23 cellular contexts compared by ENCODE assay signal in the genomic region with DNA sequence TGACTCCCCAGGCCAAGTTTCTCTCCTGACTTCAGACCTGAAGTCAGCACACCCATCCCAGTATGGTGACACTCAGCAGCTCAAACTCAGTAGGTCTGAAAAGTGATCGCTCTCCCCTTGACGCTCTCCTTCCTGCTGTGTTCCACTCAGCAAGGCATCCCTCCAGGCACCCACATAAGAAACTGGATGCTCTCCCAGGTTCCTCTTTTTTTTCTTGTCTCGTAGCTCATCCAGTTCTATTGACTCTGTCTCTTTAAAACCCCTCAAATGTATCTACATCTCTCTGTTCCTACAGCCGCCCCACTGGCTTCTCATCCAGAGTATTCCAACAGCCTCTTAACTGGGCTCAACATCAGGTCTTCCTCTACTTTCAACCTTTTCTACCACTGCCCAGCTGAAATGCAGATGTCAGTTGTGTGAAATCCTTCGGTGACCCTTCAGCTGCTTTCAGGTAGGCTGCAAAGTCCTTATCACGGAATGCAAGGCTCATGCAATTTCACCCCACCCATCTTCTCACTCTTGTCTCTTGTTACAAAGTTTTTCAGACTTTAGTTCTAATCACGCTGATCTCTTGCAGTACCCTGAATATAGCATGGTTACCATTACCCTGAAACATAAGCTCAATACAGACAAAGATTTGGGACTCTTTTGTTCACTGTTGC.
"Had no signal": no experiment of that assay in that cellular context is flagged by ENCODE, and none has a peak within 500 bp of the region (broad histone marks: within the 10 kb centered on the region; RNA-seq: fewer than 3 reads in every experiment).

No MANE protein-coding gene starts in this region.

- H3K9me3 ChIP-seq: heart right ventricle, right atrium auricular region, sigmoid colon, testis, tibial nerve, upper lobe of right lung, vagina had no signal

- H3K27ac ChIP-seq: heart right ventricle, right atrium auricular region, sigmoid colon, testis, tibial nerve, upper lobe of right lung, vagina had no signal

- FAIRE-seq: endothelial cell of umbilical vein, islet of Langerhans had no signal

- DNase-seq: effector CD4-positive, alpha-beta T cell; endodermal cell; erythroblast; foreskin melanocyte; heart right ventricle; hypothalamus; kidney glomerular epithelial cell; naive thymus-derived CD4-positive, alpha-beta T cell; nephron progenitor cell; posterior cingulate gyrus; sigmoid colon; stimulated activated CD4-positive, alpha-beta T cell treated with anti-CD3 and anti-CD28 coated beads, Interleukin-2, amount 100 ng/mL, for 24 hours; stimulated activated CD4-positive, alpha-beta T cell treated with anti-CD3 and anti-CD28 coated beads, Interleukin-4, amount 100 ng/mL, for 4 hours; stimulated activated naive B cell treated with anti-CD40 and anti-IgM and Interleukin-4, amounts not matched to agents 10 μg/mL and 1 μg/mL and 100 μg/mL, for 72 hours; stimulated activated naive CD8-positive, alpha-beta T cell treated with anti-CD3 and anti-CD28 coated beads, Interleukin-15, amount 100 ng/mL, for 72 hours; testis; upper lobe of right lung had no signal

- H3K4me3 ChIP-seq: heart right ventricle, right atrium auricular region, sigmoid colon, skin epidermis, testis, tibial nerve, upper lobe of right lung, vagina had no signal

- H3K4me1 Mint-ChIP-seq: endodermal cell, nephron progenitor cell had no signal

- H3K27me3 ChIP-seq: right atrium auricular region, testis, tibial nerve, upper lobe of right lung, vagina had no signal

- H3K4me3 Mint-ChIP-seq: endodermal cell; naive thymus-derived CD4-positive, alpha-beta T cell; nephron progenitor cell; stimulated activated naive B cell treated with anti-CD40 and anti-IgM and Interleukin-4, amounts not matched to agents 10 μg/mL and 1 μg/mL and 100 μg/mL, for 72 hours; stimulated activated naive CD8-positive, alpha-beta T cell treated with anti-CD3 and anti-CD28 coated beads, Interleukin-15, amount 100 ng/mL, for 72 hours had no signal

- H3K9me3 Mint-ChIP-seq: endodermal cell; naive thymus-derived CD4-positive, alpha-beta T cell; nephron progenitor cell; stimulated activated naive B cell treated with anti-CD40 and anti-IgM and Interleukin-4, amounts not matched to agents 10 μg/mL and 1 μg/mL and 100 μg/mL, for 72 hours; stimulated activated naive CD8-positive, alpha-beta T cell treated with anti-CD3 and anti-CD28 coated beads, Interleukin-15, amount 100 ng/mL, for 72 hours had no signal

- H3K36me3 ChIP-seq: heart right ventricle, right atrium auricular region, sigmoid colon, tibial nerve, upper lobe of right lung, vagina had no signal

- H3K36me3 Mint-ChIP-seq: stimulated activated naive B cell treated with anti-CD40 and anti-IgM and Interleukin-4, amounts not matched to agents 10 μg/mL and 1 μg/mL and 100 μg/mL, for 72 hours had no signal

- H3K4me1 ChIP-seq: heart right ventricle, right atrium auricular region, sigmoid colon, upper lobe of right lung, vagina had no signal

- H3K27me3 Mint-ChIP-seq: stimulated activated naive CD8-positive, alpha-beta T cell treated with anti-CD3 and anti-CD28 coated beads, Interleukin-15, amount 100 ng/mL, for 72 hours had no signal

- H3K27ac Mint-ChIP-seq: endodermal cell; naive thymus-derived CD4-positive, alpha-beta T cell; nephron progenitor cell; stimulated activated naive B cell treated with anti-CD40 and anti-IgM and Interleukin-4, amounts not matched to agents 10 μg/mL and 1 μg/mL and 100 μg/mL, for 72 hours; stimulated activated naive CD8-positive, alpha-beta T cell treated with anti-CD3 and anti-CD28 coated beads, Interleukin-15, amount 100 ng/mL, for 72 hours had no signal

- ATAC-seq: heart right ventricle; naive thymus-derived CD4-positive, alpha-beta T cell; stimulated activated naive B cell treated with anti-CD40 and anti-IgM and Interleukin-4, amounts not matched to agents 10 μg/mL and 1 μg/mL and 100 μg/mL, for 72 hours; stimulated activated naive CD8-positive, alpha-beta T cell treated with anti-CD3 and anti-CD28 coated beads, Interleukin-15, amount 100 ng/mL, for 72 hours; upper lobe of right lung had no signal
